ENCODE assay signal across 28 cellular contexts in the genomic region with DNA sequence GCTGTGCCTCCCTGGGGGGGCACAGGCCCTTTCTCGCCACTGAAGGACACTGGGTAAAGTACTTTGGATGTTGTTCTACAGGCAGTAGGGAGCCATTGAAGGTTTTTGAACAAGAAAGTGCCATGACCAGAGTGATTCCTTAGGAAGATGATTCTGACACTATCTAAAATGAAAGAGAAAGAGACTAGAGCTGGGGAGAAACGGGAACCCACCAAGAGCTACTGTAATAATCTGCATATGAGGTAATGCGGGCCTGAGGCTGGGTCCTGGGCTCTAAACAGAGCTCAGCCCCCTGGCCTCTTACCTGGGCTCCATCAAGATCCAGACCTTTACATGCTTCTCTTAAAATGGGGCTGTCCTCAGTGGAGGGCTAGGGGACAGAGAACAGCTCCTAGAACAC. TPM values are rescaled to one million over a fixed set of nuclear protein-coding genes. Genes with fewer than 3 reads are reported as not detected.
"Had no signal": no experiment of that assay in that cellular context is flagged by ENCODE, and none has a peak within 500 bp of the region (broad histone marks: within the 10 kb centered on the region; RNA-seq: fewer than 3 reads in every experiment).

No MANE protein-coding gene starts in this region.

- H3K4me1 ChIP-seq: ascending aorta, body of pancreas had no signal

- H3K9me3 Mint-ChIP-seq: activated CD4-positive, alpha-beta memory T cell treated with anti-CD3 and anti-CD28 coated beads, Interleukin-2, amount 10 ng/mL, durations not matched to agents 7 days and 5 days; activated naive CD4-positive, alpha-beta T cell treated with anti-CD3 and anti-CD28 coated beads, Interleukin-2, amount 50 U/mL, for 24 hours; activated T-cell treated with anti-CD3 and anti-CD28 coated beads, Interleukin-2, amount 50 U/mL, for 72 hours had no signal

- H3K27ac Mint-ChIP-seq: activated CD4-positive, alpha-beta memory T cell treated with anti-CD3 and anti-CD28 coated beads, Interleukin-2, amount 10 ng/mL, durations not matched to agents 7 days and 5 days; activated naive CD4-positive, alpha-beta T cell treated with anti-CD3 and anti-CD28 coated beads, Interleukin-2, amount 50 U/mL, for 24 hours; activated T-cell treated with anti-CD3 and anti-CD28 coated beads, Interleukin-2, amount 50 U/mL, for 72 hours had no signal

- H3K4me3 ChIP-seq: ascending aorta, body of pancreas, MG63, PC-9 had no signal

- H3K27ac ChIP-seq: ascending aorta, body of pancreas, PC-9, VCaP had no signal

- H3K4me1 Mint-ChIP-seq: activated CD4-positive, alpha-beta memory T cell treated with anti-CD3 and anti-CD28 coated beads, Interleukin-2, amount 10 ng/mL, durations not matched to agents 7 days and 5 days had no signal

- DNase-seq: activated CD4-positive, alpha-beta memory T cell treated with anti-CD3 and anti-CD28 coated beads, Interleukin-2, amount 10 ng/mL, durations not matched to agents 7 days and 5 days; activated CD4-positive, alpha-beta T cell treated with anti-CD3 and anti-CD28 coated beads, Interleukin-2, amount 50 U/mL, for 1 hour; activated CD4-positive, CD25-positive, alpha-beta regulatory T cell; activated naive CD4-positive, alpha-beta T cell; activated T-cell treated with anti-CD3 and anti-CD28 coated beads for 4 hours; activated T-cell treated with anti-CD3 and anti-CD28 coated beads, Interleukin-2, amount 50 U/mL, for 72 hours; body of pancreas; central memory CD4-positive, alpha-beta T cell; MG63; MV-4-11; NCI-H1092 treated with DMSO at 0.1 percent for 48 hours; NCI-H1417 treated with DMSO at 0.1 percent for 48 hours; NCI-H1694; NCI-H2029; NCI-H2107; NCI-H2171 treated with DMSO at 0.1 percent for 48 hours; NCI-H226; NCI-H526 treated with DMSO at 0.1 percent for 48 hours; NCI-H82; NK-92 treated with Interleukin-12 subunit alpha and Interleukin-12 subunit beta, amount 100 ng/mL, for 24 hours; PC-9; SHP77 treated with DMSO at 0.1 percent for 48 hours; T-helper 2 cell had no signal

- H3K27me3 Mint-ChIP-seq: activated CD4-positive, alpha-beta memory T cell treated with anti-CD3 and anti-CD28 coated beads, Interleukin-2, amount 10 ng/mL, durations not matched to agents 7 days and 5 days; activated naive CD4-positive, alpha-beta T cell treated with anti-CD3 and anti-CD28 coated beads, Interleukin-2, amount 50 U/mL, for 24 hours had no signal

- H3K4me3 Mint-ChIP-seq: activated CD4-positive, alpha-beta memory T cell treated with anti-CD3 and anti-CD28 coated beads, Interleukin-2, amount 10 ng/mL, durations not matched to agents 7 days and 5 days; activated naive CD4-positive, alpha-beta T cell treated with anti-CD3 and anti-CD28 coated beads, Interleukin-2, amount 50 U/mL, for 24 hours; activated T-cell treated with anti-CD3 and anti-CD28 coated beads, Interleukin-2, amount 50 U/mL, for 72 hours had no signal

- ATAC-seq: activated T-cell treated with anti-CD3 and anti-CD28 coated beads, Interleukin-2, amount 50 U/mL, for 72 hours; body of pancreas had no signal

- H3K27me3 ChIP-seq: ascending aorta, body of pancreas, MG63 had no signal

- H3K9me3 ChIP-seq: ascending aorta, body of pancreas, MG63 had no signal

- H3K36me3 ChIP-seq: ascending aorta, MG63 had no signal

- H3K36me3 Mint-ChIP-seq: activated naive CD4-positive, alpha-beta T cell treated with anti-CD3 and anti-CD28 coated beads, Interleukin-2, amount 50 U/mL, for 24 hours had no signal

RNA-seq across cellular contexts. Expression of a gene that starts 24.9 kb away (rescaled TPM):
- total RNA-seq: activated CD4-positive, alpha-beta memory T cell treated with anti-CD3 and anti-CD28 coated beads, Interleukin-2, amount 10 ng/mL, durations not matched to agents 7 days and 5 days; activated T-cell treated with anti-CD3 and anti-CD28 coated beads, Interleukin-2, amount 50 U/mL, for 72 hours; ascending aorta; body of pancreas; bronchial epithelial cell; NCI-H460; PC-9 had no signal
